In the genomic region with DNA sequence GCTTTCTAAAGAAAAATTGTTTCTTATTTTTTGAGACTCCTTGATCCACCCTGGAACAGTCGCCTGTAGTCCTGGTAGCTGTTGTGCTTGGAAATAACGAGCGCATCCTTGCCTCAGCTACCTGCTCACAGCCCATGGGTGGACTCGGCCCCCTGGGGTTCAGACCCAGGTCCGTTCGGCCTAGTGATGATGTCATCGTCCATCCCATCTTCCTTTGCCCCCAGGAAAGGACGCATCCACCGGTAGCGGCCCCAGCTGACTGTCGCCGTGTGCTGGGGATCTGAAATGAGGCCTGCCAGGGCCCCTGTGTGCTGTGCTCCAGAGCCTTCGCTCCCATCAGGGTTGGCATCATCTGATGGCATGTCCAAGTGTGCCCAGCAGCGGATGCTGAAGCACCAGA, we compare ENCODE assay signal across 19 cellular contexts. TPM values are rescaled to one million over a fixed set of nuclear protein-coding genes. Genes with fewer than 3 reads are reported as not detected.
DNase-seq lines count a peak whose midpoint lies in the region; ATAC-seq and TF ChIP-seq lines count a peak whose summit lies in the region.
"Had no signal": no experiment of that assay in that cellular context is flagged by ENCODE, and none has a peak within 500 bp of the region (broad histone marks: within the 10 kb centered on the region; RNA-seq: fewer than 3 reads in every experiment).

No MANE protein-coding gene starts in this region.

- POLR2A ChIA-PET in HEK293 (lab: Yijun Ruan, JAX): no interaction called here

- H3K4me3 ChIP-seq in HEK293 (ENCODE audit: low read depth, low read length): no peak overlapping the region
- H3K4me3 ChIP-seq in gastroesophageal sphincter: no peak overlapping the region
- H3K4me3 ChIP-seq: BLaER1 had no signal

- DNase-seq in NCI-H1105 treated with DMSO at 0.1 percent for 48 hours (lab: John Stamatoyannopoulos, UW) (no peak), substantia nigra (lab: John Stamatoyannopoulos, UW) (no peak)
- no peak for DNase-seq in stimulated activated CD4-positive, alpha-beta T cell treated with anti-CD3 and anti-CD28 coated beads, Interleukin-15, amount 100 ng/mL, for 24 hours
- DNase-seq: 8988T; ACHN; BE2C; C1 segment of cervical spinal cord; Calu3; CD4-positive, alpha-beta memory T cell; CD4-positive, CD25-positive, alpha-beta regulatory T cell; CD8-positive, alpha-beta memory T cell; COR-L47; DMS79 treated with DMSO at 0.1 percent for 48 hours; GF-D8 had no signal

- H3K36me3 ChIP-seq in HEK293 (ENCODE audit: control insufficient read depth in 2 of 2, insufficient read depth in 1 of 2, low read length in 2 of 2): no peaks in the 10 kb centered on the region
- H3K36me3 ChIP-seq in gastroesophageal sphincter: no peaks in the 10 kb centered on the region
- H3K36me3 ChIP-seq: BE2C, BLaER1 had no signal

- CTCF ChIA-PET in HEK293 (lab: Yijun Ruan, JAX): no interaction called here

- WGBS in gastroesophageal sphincter (ENCODE audit: low coverage in 1 of 2), 2 donors: 74 to 100% methylated on average over 1 to 6 of the region's 14 CpGs

- peak; percentile 25 for ATAC-seq in gastroesophageal sphincter

- no peak overlapping the region for H3K27ac ChIP-seq in HEK293 (ENCODE audit: extremely low read depth, low read depth, low read length)
- peak overlapping the region; percentile 42 for H3K27ac ChIP-seq in VCaP
- H3K27ac ChIP-seq in gastroesophageal sphincter: no peak overlapping the region
- H3K27ac ChIP-seq in substantia nigra (ENCODE audit: low read depth, low read length, poor library complexity, severe bottlenecking): no peak overlapping the region
- H3K27ac ChIP-seq: BLaER1 had no signal

- TF ChIP-seq POLR2A in gastroesophageal sphincter (IDR thresholded peaks at IDR 0.05): no peak

- TF ChIP-seq CTCF in HEK293 (tag by site-specific recombination; IDR thresholded peaks at IDR 0.05): no peak
- no peak for TF ChIP-seq CTCF in VCaP (conservative IDR thresholded peaks at IDR 0.05)
- TF ChIP-seq CTCF in gastroesophageal sphincter (IDR thresholded peaks at IDR 0.05): no peak

- H3K4me1 ChIP-seq in HEK293 (ENCODE audit: control insufficient read depth, insufficient read depth, low read length) (no peaks in the 10 kb centered on the region), gastroesophageal sphincter (no peaks in the 10 kb centered on the region)
- H3K4me1 ChIP-seq: BLaER1 had no signal

- H3K9me3 ChIP-seq in HEK293 (ENCODE audit: control insufficient read depth, insufficient read depth, low read depth, low read length) (no peaks in the 10 kb centered on the region), gastroesophageal sphincter (no peaks in the 10 kb centered on the region)
- H3K9me3 ChIP-seq: BE2C, BLaER1 had no signal

- no peak for TF ChIP-seq EP300 in gastroesophageal sphincter (IDR thresholded peaks at IDR 0.05)

- H3K27me3 ChIP-seq in gastroesophageal sphincter: no peaks in the 10 kb centered on the region
- H3K27me3 ChIP-seq: BE2C, BLaER1 had no signal

TF ChIP-seq in HEK293, 187 proteins besides CTCF, POLR2A, EP300 and RAD21:
- TF ChIP-seq, protein P1, sequence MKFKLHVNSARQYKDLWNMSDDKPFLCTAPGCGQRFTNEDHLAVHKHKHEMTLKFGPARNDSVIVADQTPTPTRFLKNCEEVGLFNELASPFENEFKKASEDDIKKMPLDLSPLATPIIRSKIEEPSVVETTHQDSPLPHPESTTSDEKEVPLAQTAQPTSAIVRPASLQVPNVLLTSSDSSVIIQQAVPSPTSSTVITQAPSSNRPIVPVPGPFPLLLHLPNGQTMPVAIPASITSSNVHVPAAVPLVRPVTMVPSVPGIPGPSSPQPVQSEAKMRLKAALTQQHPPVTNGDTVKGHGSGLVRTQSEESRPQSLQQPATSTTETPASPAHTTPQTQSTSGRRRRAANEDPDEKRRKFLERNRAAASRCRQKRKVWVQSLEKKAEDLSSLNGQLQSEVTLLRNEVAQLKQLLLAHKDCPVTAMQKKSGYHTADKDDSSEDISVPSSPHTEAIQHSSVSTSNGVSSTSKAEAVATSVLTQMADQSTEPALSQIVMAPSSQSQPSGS (tag by site-specific recombination; IDR thresholded peaks at IDR 0.05; ENCODE audit: low read depth): peak; percentile 67; the same call in 1 of the 2 replicates
- TF ChIP-seq TRIM28 (IDR thresholded peaks at IDR 0.05; ENCODE audit: borderline replicate concordance, low read length): no peak

RNA-seq across cellular contexts. Expression of a gene that starts 12.0 kb away (rescaled TPM):
- total RNA-seq in gastroesophageal sphincter: not detected
- total RNA-seq: A673; Calu3; CD4-positive, alpha-beta memory T cell; CD4-positive, CD25-positive, alpha-beta regulatory T cell; CD8-positive, alpha-beta memory T cell had no signal
